Comparison of ENCODE assay signal across 14 cellular contexts in genomic region chr17:28230011-28230410, GRCh38.
A peak's percentile ranks its signal among the peaks of the same experiment; 100 is the strongest.
DNase-seq lines count a peak whose midpoint lies in the region; ATAC-seq and TF ChIP-seq lines count a peak whose summit lies in the region.
"Had no signal": no experiment of that assay in that cellular context is flagged by ENCODE, and none has a peak within 500 bp of the region (broad histone marks: within the 10 kb centered on the region; RNA-seq: fewer than 3 reads in every experiment).

No MANE protein-coding gene starts in this region.

- H3K9me3 Mint-ChIP-seq in activated T-helper 17 cell treated with anti-CD3 and anti-CD28 coated beads, Interleukin-2, amount 50 U/mL, for 72 hours: no peaks in the 10 kb centered on the region
- H3K9me3 Mint-ChIP-seq in neural progenitor cell (no peaks in the 10 kb centered on the region), H9 (peaks cover 5 to 8% of the 10 kb centered on the region in 2 experiments; a peak in 2 of 5 replicates)
- H3K9me3 Mint-ChIP-seq: activated naive CD4-positive, alpha-beta T cell treated with anti-CD3 and anti-CD28 coated beads, Interleukin-2, amount 10 ng/mL, durations not matched to agents 7 days and 5 days; neural crest cell had no signal

- H3K18ac ChIP-seq in H9 (ENCODE audit: insufficient read length, low read depth, low read length): no peak overlapping the region

- H3K4me1 Mint-ChIP-seq in activated T-helper 17 cell treated with anti-CD3 and anti-CD28 coated beads, Interleukin-2, amount 50 U/mL, for 72 hours: peaks cover 14% of the 10 kb centered on the region
- H3K4me1 Mint-ChIP-seq in neural progenitor cell (peaks cover 16% of the 10 kb centered on the region), H9 (peaks cover 44 to 53% of the 10 kb centered on the region in 2 experiments)

- peaks cover 35% of the 10 kb centered on the region for H3K27me3 Mint-ChIP-seq in activated T-helper 17 cell treated with anti-CD3 and anti-CD28 coated beads, Interleukin-2, amount 50 U/mL, for 72 hours
- H3K27me3 Mint-ChIP-seq in neural progenitor cell (ENCODE audit: insufficient read depth, low read depth) (peaks cover 9% of the 10 kb centered on the region), H9 (ENCODE audit: low read depth) (peaks cover 2% of the 10 kb centered on the region)

- peaks cover 27% of the 10 kb centered on the region for H3F3A ChIP-seq in neural progenitor cell (ENCODE audit: low read depth)

- no peak overlapping the region for H2BK12ac ChIP-seq in H9 (ENCODE audit: insufficient read length, low read depth, low read length)

- no peak overlapping the region for H4K91ac ChIP-seq in H9 (ENCODE audit: insufficient read length, low read depth, low read length)

- no peak overlapping the region for H3K23ac ChIP-seq in H9 (ENCODE audit: insufficient read length, low read depth, low read length)

- peaks cover 16% of the 10 kb centered on the region for H3K4me1 ChIP-seq in neural progenitor cell
- peaks cover 3% of the 10 kb centered on the region; the same call in 1 of the 2 replicates for H3K4me1 ChIP-seq in H9 (ENCODE audit: insufficient read depth, low read length)
- H3K4me1 ChIP-seq: BLaER1 had no signal

- H3K27me3 ChIP-seq in neural progenitor cell (no peaks in the 10 kb centered on the region), H9 (ENCODE audit: insufficient read depth, low read length) (no peaks in the 10 kb centered on the region)
- H3K27me3 ChIP-seq: BLaER1 had no signal

- H3K4me3 Mint-ChIP-seq in activated T-helper 17 cell treated with anti-CD3 and anti-CD28 coated beads, Interleukin-2, amount 50 U/mL, for 72 hours: no peak overlapping the region
- no peak overlapping the region for H3K4me3 Mint-ChIP-seq in neural progenitor cell
- no peak overlapping the region for H3K4me3 Mint-ChIP-seq in H9
- H3K4me3 Mint-ChIP-seq: activated naive CD4-positive, alpha-beta T cell treated with anti-CD3 and anti-CD28 coated beads, Interleukin-2, amount 10 ng/mL, durations not matched to agents 7 days and 5 days had no signal

- H2BK5ac ChIP-seq in H9 (ENCODE audit: insufficient read length, low read length): no peak overlapping the region

- no peak overlapping the region for H3K9ac ChIP-seq in neural progenitor cell
- H3K9ac ChIP-seq in H9 (ENCODE audit: extremely low read depth, insufficient read length, low read length): no peak overlapping the region
- H3K9ac ChIP-seq: BLaER1 had no signal

- no peaks in the 10 kb centered on the region for H3K36me3 Mint-ChIP-seq in activated T-helper 17 cell treated with anti-CD3 and anti-CD28 coated beads, Interleukin-2, amount 50 U/mL, for 72 hours (ENCODE audit: low read depth)
- H3K36me3 Mint-ChIP-seq in neural progenitor cell (no peaks in the 10 kb centered on the region), H9 (ENCODE audit: insufficient read depth in 1 of 3, low read depth in 3 of 3) (peaks cover 3 to 6% (median 6%) of the 10 kb centered on the region in 3 experiments; a peak in 5 of 7 replicates)
- H3K36me3 Mint-ChIP-seq: activated naive CD4-positive, alpha-beta T cell treated with anti-CD3 and anti-CD28 coated beads, Interleukin-2, amount 10 ng/mL, durations not matched to agents 7 days and 5 days had no signal

- no peak overlapping the region for H2BK120ac ChIP-seq in H9 (ENCODE audit: low read depth, low read length, poor library complexity, severe bottlenecking)

- H3T11ph ChIP-seq in H9 (ENCODE audit: low read length): no peak overlapping the region

- ATAC-seq in GM18907 (IDR thresholded peaks at IDR 0.05; ENCODE audit: unreplicated experiment) (peak; percentile 65), GM18520 (IDR thresholded peaks at IDR 0.05; ENCODE audit: unreplicated experiment) (no peak)
- peak; percentile 89 for ATAC-seq in activated T-helper 17 cell treated with anti-CD3 and anti-CD28 coated beads, Interleukin-2, amount 50 U/mL, for 72 hours (replicated peaks)

- H2BK20ac ChIP-seq in H9 (ENCODE audit: low read depth, low read length, poor library complexity, severe bottlenecking): no peak overlapping the region

- H2AFZ ChIP-seq in neural progenitor cell (replicated peaks): peak overlapping the region; percentile 50
- H2AFZ ChIP-seq in H9 (ENCODE audit: low read length): no peak overlapping the region

- H4K20me1 ChIP-seq in neural progenitor cell (ENCODE audit: low read depth): no peaks in the 10 kb centered on the region
- H4K20me1 ChIP-seq in H9 (ENCODE audit: control insufficient read depth, insufficient read depth, insufficient read length): no peaks in the 10 kb centered on the region
- H4K20me1 ChIP-seq: BLaER1 had no signal

- no peak overlapping the region for H3K27ac ChIP-seq in neural progenitor cell
- no peak overlapping the region for H3K27ac ChIP-seq in H9 (ENCODE audit: insufficient read length, low read depth, low read length)
- H3K27ac ChIP-seq: BLaER1 had no signal

- H3K14ac ChIP-seq in H9 (ENCODE audit: insufficient read depth, low read length): no peak overlapping the region

- H3K36me3 ChIP-seq in neural progenitor cell: no peaks in the 10 kb centered on the region
- H3K36me3 ChIP-seq: BLaER1 had no signal

- H3K23me2 ChIP-seq in H9 (ENCODE audit: insufficient read length, low read depth, low read length, poor library complexity, severe bottlenecking): peaks cover 10% of the 10 kb centered on the region

- no peak overlapping the region for H4K5ac ChIP-seq in H9 (ENCODE audit: insufficient read length, low read depth, low read length)

- no peak overlapping the region for H2AK5ac ChIP-seq in H9 (ENCODE audit: insufficient read length, low read length)

- H3K4me2 ChIP-seq in neural progenitor cell (no peak overlapping the region), H9 (ENCODE audit: insufficient read depth, insufficient read length, low read length) (no peak overlapping the region)
- H3K4me2 ChIP-seq: BLaER1 had no signal

- WGBS in H9 (ENCODE audit: extremely low coverage, insufficient read length, low lambda C conversion rate): no CpG with 5 or more reads among the region's 7 CpGs

- no peak overlapping the region for H3K4ac ChIP-seq in H9 (ENCODE audit: low read depth, low read length)

- no peak overlapping the region for H3K4me3 ChIP-seq in neural progenitor cell
- H3K4me3 ChIP-seq: BLaER1, lung had no signal

- H2BK15ac ChIP-seq in H9 (ENCODE audit: low read depth, low read length): no peak overlapping the region

- no peaks in the 10 kb centered on the region for H3K9me3 ChIP-seq in neural progenitor cell (ENCODE audit: low read depth)
- H3K9me3 ChIP-seq in H9 (ENCODE audit: control insufficient read depth, low read depth, low read length): no peaks in the 10 kb centered on the region
- H3K9me3 ChIP-seq: BLaER1 had no signal

- no peaks in the 10 kb centered on the region for H3K79me2 ChIP-seq in neural progenitor cell (ENCODE audit: low read depth)
- H3K79me2 ChIP-seq in H9 (ENCODE audit: insufficient read depth, low read length): no peaks in the 10 kb centered on the region

- H3K79me1 ChIP-seq in H9 (ENCODE audit: insufficient read depth, low read depth, low read length, poor library complexity, severe bottlenecking): no peaks in the 10 kb centered on the region

- H4K8ac ChIP-seq in H9 (replicated peaks; ENCODE audit: insufficient read length, low read depth, low read length): no peak overlapping the region

- no peak overlapping the region for H3K56ac ChIP-seq in H9 (ENCODE audit: insufficient read length, low read depth, low read length)

- DNase-seq in AG20443 (ENCODE audit: low spot score): peak; percentile 5
- no peak for DNase-seq in neural progenitor cell (ENCODE audit: low spot score)
- no peak for DNase-seq in H9
- DNase-seq in T-helper 9 cell: no peak
- DNase-seq: activated naive CD4-positive, alpha-beta T cell treated with anti-CD3 and anti-CD28 coated beads, Interleukin-2, amount 10 ng/mL, durations not matched to agents 7 days and 5 days; DMS79; NCI-H2081; NCI-H526 had no signal

- TF ChIP-seq CTCF in neural progenitor cell (IDR thresholded peaks at IDR 0.05): no peak
- TF ChIP-seq CTCF in H9 (conservative IDR thresholded peaks at IDR 0.05): no peak

- no peak overlapping the region for H3K27ac Mint-ChIP-seq in activated T-helper 17 cell treated with anti-CD3 and anti-CD28 coated beads, Interleukin-2, amount 50 U/mL, for 72 hours
- no peak overlapping the region for H3K27ac Mint-ChIP-seq in neural progenitor cell
- H3K27ac Mint-ChIP-seq in H9: no peak overlapping the region
- H3K27ac Mint-ChIP-seq: activated naive CD4-positive, alpha-beta T cell treated with anti-CD3 and anti-CD28 coated beads, Interleukin-2, amount 10 ng/mL, durations not matched to agents 7 days and 5 days had no signal
